ENCODE assay signal across 8 cellular contexts in the genomic region with DNA sequence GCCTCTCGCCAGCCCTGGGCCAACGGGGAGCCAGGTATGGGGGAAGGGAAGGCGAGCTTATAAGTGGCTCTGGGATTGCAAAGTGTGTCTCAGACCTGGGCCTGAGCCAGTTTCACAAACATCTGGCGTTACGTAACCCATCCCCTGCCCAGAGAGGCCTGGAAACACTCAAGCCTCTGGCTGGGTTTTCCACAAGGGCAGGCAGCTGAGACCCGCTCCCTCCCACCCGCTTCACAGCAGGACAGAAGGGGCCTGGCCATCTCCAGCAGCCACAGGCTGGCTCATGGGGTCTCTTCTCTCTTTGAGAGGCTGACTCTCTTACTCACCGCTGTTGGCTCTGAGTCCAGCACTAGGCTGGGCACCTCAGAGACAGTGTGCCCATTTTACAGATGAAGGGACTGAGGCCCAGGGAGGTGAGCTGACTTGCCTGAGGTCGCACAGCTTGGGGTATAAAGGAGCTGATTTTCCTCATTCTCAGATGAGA. TPM values are rescaled to one million over a fixed set of nuclear protein-coding genes. Genes with fewer than 3 reads are reported as not detected.
DNase-seq lines count a peak whose midpoint lies in the region; TF ChIP-seq lines count a peak whose summit lies in the region.

No MANE protein-coding gene starts in this region.

- H3K4me3 ChIP-seq in neuronal stem cell (ENCODE audit: low read length in 2 of 2) (no peak overlapping the region), WERI-Rb-1 (ENCODE audit: low read depth, low read length) (no peak overlapping the region)

- no peak overlapping the region for H3K4me3 Mint-ChIP-seq in progenitor cell of endocrine pancreas (ENCODE audit: low read depth)

- no peak overlapping the region for H3K14ac ChIP-seq in neuronal stem cell (ENCODE audit: low read length)

- H3K4me1 Mint-ChIP-seq in progenitor cell of endocrine pancreas (ENCODE audit: low read depth) = peaks cover 6% of the 10 kb centered on the region

- no peak overlapping the region for H4K8ac ChIP-seq in neuronal stem cell (ENCODE audit: low read depth, low read length)

- peaks cover 3 to 13% of the 10 kb centered on the region in 2 donors for H3K36me3 ChIP-seq in neuronal stem cell (replicated peaks in 1 of 2; ENCODE audit: control insufficient read depth in 2 of 2, insufficient read depth in 2 of 2, low read length in 2 of 2)
- no peaks in the 10 kb centered on the region for H3K36me3 ChIP-seq in WERI-Rb-1

- peaks cover under 1% of the 10 kb centered on the region for H3K79me1 ChIP-seq in neuronal stem cell (ENCODE audit: low read depth, low read length)

- H3K27ac Mint-ChIP-seq in progenitor cell of endocrine pancreas = no peak overlapping the region

- peak overlapping the region; percentile 30 for H2BK5ac ChIP-seq in neuronal stem cell (ENCODE audit: low read length)

- no peak overlapping the region for H4K91ac ChIP-seq in neuronal stem cell (ENCODE audit: low read depth, low read length, poor library complexity)

- no peak overlapping the region for H2AFZ ChIP-seq in neuronal stem cell (ENCODE audit: low read length)

- WGBS in neuronal stem cell (ENCODE audit: extremely low coverage in 2 of 2, insufficient read length in 2 of 2, insufficient replicate concordance in 1 of 2), 2 donors = no CpG with 5 or more reads among the region's 9 CpGs

- H2AK5ac ChIP-seq in neuronal stem cell (ENCODE audit: low read depth, low read length) = peak overlapping the region; percentile 93

- DNase-seq in ELR (ENCODE audit: low read depth) (peak; percentile 88), NCI-H774 (lab: John Stamatoyannopoulos, UW) (peak; percentile 15), epithelial cell of prostate (ENCODE audit: low read depth, low spot score) (peak; percentile 20), neuronal stem cell (ENCODE audit: low spot score) (no peak), middle frontal gyrus (ENCODE audit: extremely low spot score, low spot score) (no peak), WERI-Rb-1 (no peak), NCI-H1694 treated with DMSO at 0.1 percent for 48 hours (lab: John Stamatoyannopoulos, UW) (no peak), progenitor cell of endocrine pancreas (ENCODE audit: low spot score, unreplicated experiment) (no peak)

- H3K27ac ChIP-seq in epithelial cell of prostate (no peak overlapping the region), neuronal stem cell (replicated peaks; ENCODE audit: low read length) (no peak overlapping the region), WERI-Rb-1 (no peak overlapping the region)

- H3K27me3 ChIP-seq in neuronal stem cell (ENCODE audit: control insufficient read depth in 3 of 3, insufficient read depth in 3 of 3, low read depth in 1 of 3, low read length in 3 of 3) (peaks cover 0 to 2% (median 0%) of the 10 kb centered on the region in 3 experiments), WERI-Rb-1 (ENCODE audit: insufficient read depth, low read depth, severe bottlenecking) (no peaks in the 10 kb centered on the region)

- peaks cover 9 to 15% of the 10 kb centered on the region in 2 donors for H3K4me1 ChIP-seq in neuronal stem cell (ENCODE audit: control insufficient read depth in 2 of 2, insufficient read depth in 1 of 2, low read depth in 1 of 2, low read length in 2 of 2)

- peaks cover 5% of the 10 kb centered on the region for H3K27me3 Mint-ChIP-seq in progenitor cell of endocrine pancreas

- peak overlapping the region; percentile 14 for H3K23ac ChIP-seq in neuronal stem cell (ENCODE audit: low read depth, low read length, poor library complexity)

- H3K9ac ChIP-seq in neuronal stem cell (ENCODE audit: low read depth, low read length, poor library complexity) = no peak overlapping the region

- H3K36me3 Mint-ChIP-seq in progenitor cell of endocrine pancreas (ENCODE audit: insufficient read depth) = peaks cover 12% of the 10 kb centered on the region

- peak overlapping the region; percentile 36 for H2BK120ac ChIP-seq in neuronal stem cell (ENCODE audit: low read depth, low read length)

- peak overlapping the region; percentile 23 for H3K18ac ChIP-seq in neuronal stem cell (ENCODE audit: low read length)

- H3K4ac ChIP-seq in neuronal stem cell (ENCODE audit: low read length) = peak overlapping the region; percentile 32

- no peaks in the 10 kb centered on the region for H3K9me3 Mint-ChIP-seq in progenitor cell of endocrine pancreas (ENCODE audit: low read depth)

- no peak overlapping the region for H3K4me2 ChIP-seq in neuronal stem cell (ENCODE audit: insufficient read depth, low read length, poor library complexity, severe bottlenecking)

- H3K9me3 ChIP-seq in neuronal stem cell (replicated peaks in 1 of 2; ENCODE audit: control insufficient read depth in 2 of 2, insufficient read depth in 1 of 2, low read depth in 1 of 2, low read length in 2 of 2) (no peaks in the 10 kb centered on the region), WERI-Rb-1 (ENCODE audit: severe bottlenecking) (no peaks in the 10 kb centered on the region)

- H2BK15ac ChIP-seq in neuronal stem cell (ENCODE audit: low read length) = no peak overlapping the region

- no peak overlapping the region for H2BK12ac ChIP-seq in neuronal stem cell (ENCODE audit: low read length)

- TF ChIP-seq CTCF in WERI-Rb-1 (IDR thresholded peaks at IDR 0.05; ENCODE audit: low read depth, low read length) (no peak), progenitor cell of endocrine pancreas (IDR thresholded peaks at IDR 0.05; ENCODE audit: unreplicated experiment) (no peak)

RNA-seq across cellular contexts. Expression of a gene that starts 44.5 kb away (rescaled TPM):
- 17.8 TPM for polyA plus RNA-seq in neuronal stem cell (2013, experiment 1 of 2)
- polyA plus RNA-seq in neuronal stem cell (2013, experiment 2 of 2) = 17.3 TPM
- total RNA-seq in progenitor cell of endocrine pancreas = 73.0 and 78.7 TPM in 2 replicates

RNA-seq across cellular contexts. Expression of a gene that starts 55.2 kb away (rescaled TPM):
- 22.6 TPM for polyA plus RNA-seq in neuronal stem cell (2013, experiment 1 of 2)
- 19.5 TPM for polyA plus RNA-seq in neuronal stem cell (2013, experiment 2 of 2)
- total RNA-seq in progenitor cell of endocrine pancreas = 16.4 and 17.1 TPM in 2 replicates

Comparison
In these comparisons a context has a peak if more than half of its experiments do, and no peak if none do; other contexts are left out.
1. DNase-seq: peak in ELR (single experiment), NCI-H774 (single experiment) and epithelial cell of prostate (single experiment); none in neuronal stem cell (single experiment), middle frontal gyrus (single experiment), WERI-Rb-1 (single experiment), NCI-H1694 treated with DMSO at 0.1 percent for 48 hours (single experiment) and progenitor cell of endocrine pancreas (single experiment).